ENCODE assay signal across 8 cellular contexts in genomic region chr5:1315709-1316587, GRCh38.
DNase-seq lines count a peak whose midpoint lies in the region; ATAC-seq and TF ChIP-seq lines count a peak whose summit lies in the region.
"Had no signal": no experiment of that assay in that cellular context is flagged by ENCODE, and none has a peak within 500 bp of the region (broad histone marks: within the 10 kb centered on the region; RNA-seq: fewer than 3 reads in every experiment).

No MANE protein-coding gene starts in this region.

- no peak for TF ChIP-seq CTCF in brain microvascular endothelial cell (IDR thresholded peaks at IDR 0.05; ENCODE audit: low read depth, low read length, missing control alignments)

- no peak overlapping the region for H3K4me3 ChIP-seq in brain microvascular endothelial cell (ENCODE audit: low read depth, low read length)

- H3K27me3 ChIP-seq in brain microvascular endothelial cell (replicated peaks): no peaks in the 10 kb centered on the region
- H3K27me3 ChIP-seq: ascending aorta had no signal

- in situ Hi-C loops in brain microvascular endothelial cell (cut with HindIII; ENCODE audit: low pct_ligation_motif_present, low sequenced_read_pairs): loop anchor here (25.0 kb wide), 1 partner anchor 104 kb away; the partner anchor contains the start of gene SLC6A19

- no peak overlapping the region for H3K27ac ChIP-seq in brain microvascular endothelial cell
- H3K27ac ChIP-seq: ascending aorta had no signal

- H3K36me3 ChIP-seq in brain microvascular endothelial cell (replicated peaks): peaks cover 32% of the 10 kb centered on the region

- ATAC-seq in GM18873 (IDR thresholded peaks at IDR 0.05; ENCODE audit: low FRiP score, unreplicated experiment): peak; percentile 39
- peak; percentile 50 for ATAC-seq in HG02938 (IDR thresholded peaks at IDR 0.05; ENCODE audit: unreplicated experiment)

- DNase-seq in NCI-H2029 (lab: John Stamatoyannopoulos, UW): peak; percentile 99
- peak; percentile 43 to 56 for DNase-seq in activated CD4-positive, alpha-beta T cell treated with anti-CD3 and anti-CD28 coated beads, Interleukin-2, amount 50 U/mL, for 48 hours
- peak; percentile 2 for DNase-seq in fibroblast of peridontal ligament (ENCODE audit: extremely low read depth)
- peak; percentile 24 for DNase-seq in stimulated activated CD4-positive, alpha-beta T cell treated with anti-CD3 and anti-CD28 coated beads, Interleukin-12 subunit alpha, Interleukin-12 subunit beta, amount 100 ng/mL, for 4 hours
- no peak for DNase-seq in brain microvascular endothelial cell
